Comparison of ENCODE assay signal across 18 cellular contexts in the genomic region with DNA sequence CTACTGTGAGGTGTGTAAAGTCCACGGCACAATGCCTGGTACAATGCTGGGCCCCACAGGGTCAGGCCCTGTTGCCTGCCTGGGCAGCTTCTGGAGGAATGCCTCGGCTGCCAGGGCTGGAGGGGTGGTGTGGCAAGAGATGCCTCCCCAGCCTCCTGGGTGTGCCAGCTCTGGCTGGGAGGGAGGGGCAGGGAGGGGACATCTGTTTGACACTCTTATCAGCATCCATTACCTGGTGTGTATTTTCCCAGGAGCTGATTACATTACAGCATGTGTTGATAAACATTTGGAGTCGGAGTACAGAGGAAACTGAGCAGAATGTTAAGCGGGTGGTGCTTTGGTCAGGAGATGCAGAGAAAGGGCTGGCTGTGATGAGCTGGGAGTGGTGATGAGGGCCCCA.
"Had no signal": no experiment of that assay in that cellular context is flagged by ENCODE, and none has a peak within 500 bp of the region (broad histone marks: within the 10 kb centered on the region; RNA-seq: fewer than 3 reads in every experiment).

No MANE protein-coding gene starts in this region.

- H3K9me3 Mint-ChIP-seq: activated CD4-positive, alpha-beta memory T cell treated with anti-CD3 and anti-CD28 coated beads for 36 hours; activated naive CD4-positive, alpha-beta T cell treated with anti-CD3 and anti-CD28 coated beads, Interleukin-2, amount 50 U/mL, for 24 hours; activated T-cell treated with anti-CD3 and anti-CD28 coated beads, Interleukin-2, amount 50 U/mL, for 4 hours; stimulated activated naive CD8-positive, alpha-beta T cell treated with anti-CD3 and anti-CD28 coated beads, Interleukin-15, Interleukin-2, amounts not matched to agents 100 ng/mL and 50 ng/mL, for 24 hours had no signal

- DNase-seq: activated CD4-positive, alpha-beta memory T cell treated with anti-CD3 and anti-CD28 coated beads for 36 hours; activated CD8-positive, alpha-beta memory T cell treated with anti-CD3 and anti-CD28 coated beads, Interleukin-2, amount 10 ng/mL, durations not matched to agents 7 days and 5 days; activated effector memory CD4-positive, alpha-beta T cell treated with Interleukin-2 at 50 U/mL for 16 hours; activated T-cell treated with anti-CD3 and anti-CD28 coated beads, Interleukin-2, amount 50 U/mL, for 4 hours; adrenal gland; cortex of kidney; effector memory CD4-positive, alpha-beta T cell; foreskin keratinocyte; glutamatergic neuron; left ventricle myocardium superior; mesenchymal stem cell; T-helper 17 cell; WERI-Rb-1 had no signal

- H3K36me3 Mint-ChIP-seq: activated CD4-positive, alpha-beta memory T cell treated with anti-CD3 and anti-CD28 coated beads for 36 hours; activated CD8-positive, alpha-beta memory T cell treated with anti-CD3 and anti-CD28 coated beads, Interleukin-2, amount 10 ng/mL, durations not matched to agents 7 days and 5 days; activated naive CD4-positive, alpha-beta T cell treated with anti-CD3 and anti-CD28 coated beads, Interleukin-2, amount 50 U/mL, for 24 hours had no signal

- ATAC-seq: activated CD8-positive, alpha-beta memory T cell treated with anti-CD3 and anti-CD28 coated beads, Interleukin-2, amount 10 ng/mL, durations not matched to agents 7 days and 5 days; activated T-cell treated with anti-CD3 and anti-CD28 coated beads, Interleukin-2, amount 50 U/mL, for 4 hours; foreskin keratinocyte; left ventricle myocardium superior; right lobe of liver; T-helper 17 cell had no signal

- H3K4me1 Mint-ChIP-seq: activated CD8-positive, alpha-beta memory T cell treated with anti-CD3 and anti-CD28 coated beads, Interleukin-2, amount 10 ng/mL, durations not matched to agents 7 days and 5 days had no signal

- H3K4me1 ChIP-seq: adrenal gland, foreskin keratinocyte had no signal

- H3K4me3 ChIP-seq: adrenal gland, cardiac muscle cell, right lobe of liver, thoracic aorta had no signal

- H3K36me3 ChIP-seq: adrenal gland, cardiac muscle cell, right lobe of liver, thoracic aorta, WERI-Rb-1 had no signal

- H3K27ac Mint-ChIP-seq: activated CD4-positive, alpha-beta memory T cell treated with anti-CD3 and anti-CD28 coated beads for 36 hours; activated CD8-positive, alpha-beta memory T cell treated with anti-CD3 and anti-CD28 coated beads, Interleukin-2, amount 10 ng/mL, durations not matched to agents 7 days and 5 days; activated naive CD4-positive, alpha-beta T cell treated with anti-CD3 and anti-CD28 coated beads, Interleukin-2, amount 50 U/mL, for 24 hours; stimulated activated naive CD8-positive, alpha-beta T cell treated with anti-CD3 and anti-CD28 coated beads, Interleukin-15, Interleukin-2, amounts not matched to agents 100 ng/mL and 50 ng/mL, for 24 hours; T-helper 17 cell had no signal

- H3K9me3 ChIP-seq: adrenal gland, right lobe of liver, thoracic aorta had no signal

- H3K4me3 Mint-ChIP-seq: activated CD4-positive, alpha-beta memory T cell treated with anti-CD3 and anti-CD28 coated beads for 36 hours; activated CD8-positive, alpha-beta memory T cell treated with anti-CD3 and anti-CD28 coated beads, Interleukin-2, amount 10 ng/mL, durations not matched to agents 7 days and 5 days; activated naive CD4-positive, alpha-beta T cell treated with anti-CD3 and anti-CD28 coated beads, Interleukin-2, amount 50 U/mL, for 24 hours; activated T-cell treated with anti-CD3 and anti-CD28 coated beads, Interleukin-2, amount 50 U/mL, for 4 hours; stimulated activated naive CD8-positive, alpha-beta T cell treated with anti-CD3 and anti-CD28 coated beads, Interleukin-15, Interleukin-2, amounts not matched to agents 100 ng/mL and 50 ng/mL, for 24 hours; T-helper 17 cell had no signal
